ENCODE assay signal across 22 cellular contexts in the genomic region with DNA sequence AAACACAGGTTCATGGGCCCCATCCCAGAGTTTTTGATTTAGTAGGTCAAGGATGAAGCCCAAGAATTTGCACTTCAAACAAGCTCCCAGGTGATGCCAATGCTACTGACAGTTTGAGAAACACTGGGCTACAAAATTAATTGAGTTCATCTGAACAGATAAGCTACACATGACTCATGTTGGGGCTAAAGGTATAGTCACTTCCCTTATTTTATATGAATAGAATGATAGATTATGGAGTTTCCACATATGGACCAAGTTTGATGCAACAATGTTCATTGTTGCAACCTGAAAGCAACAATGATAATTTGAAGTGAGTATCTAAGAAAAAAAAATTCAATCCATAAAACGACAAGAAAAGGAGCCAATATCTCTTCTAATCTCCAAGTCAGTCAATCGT. TPM values are rescaled to one million over a fixed set of nuclear protein-coding genes. Genes with fewer than 3 reads are reported as not detected.
A peak's percentile ranks its signal among the peaks of the same experiment; 100 is the strongest.
DNase-seq lines count a peak whose midpoint lies in the region; ATAC-seq, FAIRE-seq and TF ChIP-seq lines count a peak whose summit lies in the region.
"Had no signal": no experiment of that assay in that cellular context is flagged by ENCODE, and none has a peak within 500 bp of the region (broad histone marks: within the 10 kb centered on the region; RNA-seq: fewer than 3 reads in every experiment).

No MANE protein-coding gene starts in this region.

- H3K27me3 ChIP-seq in foreskin keratinocyte (no peaks in the 10 kb centered on the region), small intestine (ENCODE audit: control insufficient read depth in 2 of 2, insufficient read depth in 2 of 2, low read length in 2 of 2) (no peaks in the 10 kb centered on the region)
- H3K27me3 ChIP-seq: BLaER1 had no signal

- no peak overlapping the region for H3K9ac ChIP-seq in SK-N-MC (ENCODE audit: insufficient read length)
- H3K9ac ChIP-seq: BLaER1 had no signal

- DNase-seq in HT1080 (ENCODE audit: low read depth) = peak; percentile 1
- no peak for DNase-seq in SK-N-MC (ENCODE audit: low read depth, low spot score)
- DNase-seq in foreskin keratinocyte = peak in 1 of 2 donors; percentile 30
- peak; percentile 52 for DNase-seq in small intestine
- DNase-seq: 8988T; CD4-positive, alpha-beta memory T cell; DMS153; DMS79; GDM1; IMR-90 had no signal

- no peak overlapping the region for H3K4me3 ChIP-seq in SK-N-MC
- no peak overlapping the region for H3K4me3 ChIP-seq in small intestine (ENCODE audit: low read depth in 1 of 2, low read length in 2 of 2)
- H3K4me3 ChIP-seq: BLaER1, HAP-1 had no signal

- H3K27ac ChIP-seq in SK-N-MC (peak overlapping the region; percentile 90), foreskin keratinocyte (no peak overlapping the region), small intestine (ENCODE audit: low read depth in 1 of 2, low read length in 1 of 2) (no peak overlapping the region)
- H3K27ac ChIP-seq: BLaER1, HL-60 had no signal

- no peak for FAIRE-seq in small intestine (lab: Jason Lieb, UNC)
- FAIRE-seq: GM12892, GM18507, GM19239, H1, HTR-8/SVneo had no signal

- TF ChIP-seq CTCF in foreskin keratinocyte (conservative IDR thresholded peaks at IDR 0.05) = no peak

- ATAC-seq in foreskin keratinocyte (peak; percentile 72), GM18868 (IDR thresholded peaks at IDR 0.05; ENCODE audit: unreplicated experiment) (no peak), GM18511 (IDR thresholded peaks at IDR 0.05; ENCODE audit: unreplicated experiment) (no peak), GM18873 (IDR thresholded peaks at IDR 0.05; ENCODE audit: low FRiP score, unreplicated experiment) (no peak)

- H3K4me1 ChIP-seq in foreskin keratinocyte (peaks cover 7% of the 10 kb centered on the region), small intestine (ENCODE audit: control insufficient read depth in 2 of 2, insufficient read depth in 1 of 2, low read depth in 1 of 2, low read length in 1 of 2) (peaks cover 0 to 2% of the 10 kb centered on the region in 2 donors)
- H3K4me1 ChIP-seq: BLaER1, HAP-1 had no signal

- peaks cover 23% of the 10 kb centered on the region for H3K36me3 ChIP-seq in SK-N-MC (ENCODE audit: insufficient read depth, low read length)
- no peaks in the 10 kb centered on the region for H3K36me3 ChIP-seq in small intestine (ENCODE audit: control insufficient read depth in 2 of 2, insufficient read depth in 2 of 2, low read length in 2 of 2)
- H3K36me3 ChIP-seq: BLaER1, HAP-1 had no signal

- H3K9me3 ChIP-seq in SK-N-MC (ENCODE audit: low read depth, low read length) (no peaks in the 10 kb centered on the region), small intestine (ENCODE audit: control insufficient read depth, low read depth) (no peaks in the 10 kb centered on the region)
- H3K9me3 ChIP-seq: BLaER1, HAP-1 had no signal

- WGBS in small intestine, 3 donors = 74 to 87% (median 84%) methylated on average over 2 of the region's 2 CpGs

RNA-seq across cellular contexts. Expression of gene SOX6, which starts 54.9 kb away (rescaled TPM):
- total RNA-seq in HT1080 (2014; rRNA removed; shearing (Covaris generic)) = 0.13 and 0.84 TPM in 2 replicates
- 0.45 and 1.2 TPM in 2 replicates for polyA plus RNA-seq in HT1080 (2015; cell fraction: cytosol; rRNA removed)
- polyA plus RNA-seq in HT1080 (2015; cell fraction: nucleus; rRNA removed) = 0.12 and 0.48 TPM in 2 replicates
- total RNA-seq in foreskin keratinocyte = 6.6 and 6.9 TPM in 2 replicates
- polyA plus RNA-seq in foreskin keratinocyte (0.72 and 0.78 TPM in 2 replicates), small intestine (10 to 100 TPM in 1 of 3 donors, 1 to 10 TPM in 2; 4.6 to 10.3 (median 5.1) TPM)
- total RNA-seq: CD4-positive, alpha-beta memory T cell; H1 had no signal
- polyA plus RNA-seq: CD14-positive monocyte; CD4-positive, alpha-beta memory T cell had no signal
